Comparison of ENCODE assay signal across 17 cellular contexts in genomic region chr16:88342491-88342890, GRCh38. TPM values are rescaled to one million over a fixed set of nuclear protein-coding genes. Genes with fewer than 3 reads are reported as not detected.
DNase-seq lines count a peak whose midpoint lies in the region; ATAC-seq and TF ChIP-seq lines count a peak whose summit lies in the region.
"Had no signal": no experiment of that assay in that cellular context is flagged by ENCODE, and none has a peak within 500 bp of the region (broad histone marks: within the 10 kb centered on the region; RNA-seq: fewer than 3 reads in every experiment).

No MANE protein-coding gene starts in this region.

- H3K4me3 ChIP-seq in mucosa of descending colon = no peak overlapping the region
- no peak overlapping the region for H3K4me3 ChIP-seq in mammary epithelial cell (replicated peaks in 1 of 3; ENCODE audit: insufficient read depth in 1 of 3, low read depth in 2 of 3, low read length in 3 of 3)
- H3K4me3 ChIP-seq: BLaER1 treated with 17β-estradiol and CSF1 and Interleukin-3, amounts not matched to agents 10 nM and 100 nM had no signal

- H3K9me3 ChIP-seq in mucosa of descending colon = no peaks in the 10 kb centered on the region
- H3K9me3 ChIP-seq in mammary epithelial cell (replicated peaks; ENCODE audit: insufficient read depth, low read length) = no peaks in the 10 kb centered on the region

- H3K9me3 Mint-ChIP-seq in chondrocyte (ENCODE audit: low read depth) = peaks cover 11% of the 10 kb centered on the region
- H3K9me3 Mint-ChIP-seq: CD8-positive, alpha-beta T cell had no signal

- ATAC-seq in left ventricle myocardium superior (no peak), left cardiac atrium (no peak), mucosa of descending colon (no peak)
- ATAC-seq: CD8-positive, alpha-beta T cell; HCT116 had no signal

- DNase-seq in left ventricle myocardium superior = peak; percentile 12
- DNase-seq in left cardiac atrium = no peak
- peak; percentile 88 for DNase-seq in chondrocyte (ENCODE audit: low spot score)
- DNase-seq in mucosa of descending colon = peak in 2 of 3 donors; percentile 4 to 27
- DNase-seq in SW 1271 (lab: John Stamatoyannopoulos, UW) = no peak
- no peak for DNase-seq in mammary epithelial cell
- DNase-seq in cerebellar nuclear complex (lab: John Stamatoyannopoulos, UW) = no peak
- DNase-seq: Calu3; CD8-positive, alpha-beta T cell; DMS79 treated with DMSO at 0.1 percent for 48 hours; GF-D8; GOT3; HFFc6 had no signal

- CTCF ChIA-PET in mammary epithelial cell (lab: Charles Lee; ENCODE audit: low non-redundant PET) = no interaction called here

- no peaks in the 10 kb centered on the region for H4K20me1 ChIP-seq in mammary epithelial cell (ENCODE audit: insufficient read depth, low read length)

- WGBS in mammary epithelial cell (ENCODE audit: low coverage, missing lambda C conversion rate) = 95% methylated on average over 14 of the region's 16 CpGs

- no peak overlapping the region for H3K4me2 ChIP-seq in mammary epithelial cell (ENCODE audit: insufficient read depth, low read depth, low read length)
- H3K4me2 ChIP-seq: BLaER1 treated with 17β-estradiol and CSF1 and Interleukin-3, amounts not matched to agents 10 nM and 100 nM had no signal

- no peak overlapping the region for H3K27ac ChIP-seq in mammary epithelial cell (ENCODE audit: insufficient read depth, low read depth, low read length)
- H3K27ac ChIP-seq: BLaER1 treated with 17β-estradiol and CSF1 and Interleukin-3, amounts not matched to agents 10 nM and 100 nM; HL-60 had no signal

- in situ Hi-C loops in mammary epithelial cell (cut with MboI; ENCODE audit: low sequenced_read_pairs in 2 of 2) = no loop called here

- no peak overlapping the region for H2AFZ ChIP-seq in mammary epithelial cell (ENCODE audit: low read depth, low read length)

- no peak overlapping the region for H3K4me3 Mint-ChIP-seq in chondrocyte (ENCODE audit: unreplicated experiment)
- H3K4me3 Mint-ChIP-seq: B cell; CD8-positive, alpha-beta T cell; HFFc6 had no signal

- TF ChIP-seq CTCF in chondrocyte (IDR thresholded peaks at IDR 0.05) = no peak
- TF ChIP-seq CTCF in mucosa of descending colon (IDR thresholded peaks at IDR 0.05) = no peak
- no peak for TF ChIP-seq CTCF in mammary epithelial cell (conservative IDR thresholded peaks at IDR 0.05 in 1 of 2, IDR thresholded peaks at IDR 0.05 in 1 of 2; ENCODE audit: extremely low read depth in 1 of 2, insufficient read depth in 1 of 2, low read depth in 1 of 2, low read length in 2 of 2)

- H3K9ac ChIP-seq in mammary epithelial cell (ENCODE audit: insufficient read depth, low read length) = no peak overlapping the region
- H3K9ac ChIP-seq: BLaER1 treated with 17β-estradiol and CSF1 and Interleukin-3, amounts not matched to agents 10 nM and 100 nM had no signal

- no peaks in the 10 kb centered on the region for H3K36me3 Mint-ChIP-seq in chondrocyte (ENCODE audit: low read depth)
- H3K36me3 Mint-ChIP-seq: CD8-positive, alpha-beta T cell had no signal

- H3K4me1 Mint-ChIP-seq in chondrocyte (ENCODE audit: low read depth) = no peaks in the 10 kb centered on the region

- H3K4me1 ChIP-seq in mucosa of descending colon (ENCODE audit: low read depth) (no peaks in the 10 kb centered on the region), mammary epithelial cell (ENCODE audit: insufficient read depth, low read length) (no peaks in the 10 kb centered on the region)

- dilution Hi-C loops in mammary epithelial cell (cut with HindIII; ENCODE audit: low sequenced_read_pairs) = no loop called here

- H3K27me3 Mint-ChIP-seq in chondrocyte (ENCODE audit: low read depth) = no peaks in the 10 kb centered on the region

- H3K36me3 ChIP-seq in mucosa of descending colon (ENCODE audit: low read depth) (no peaks in the 10 kb centered on the region), mammary epithelial cell (ENCODE audit: insufficient read depth, low read length) (no peaks in the 10 kb centered on the region)
- H3K36me3 ChIP-seq: BLaER1 treated with 17β-estradiol and CSF1 and Interleukin-3, amounts not matched to agents 10 nM and 100 nM had no signal

- no peaks in the 10 kb centered on the region for H3K79me2 ChIP-seq in mammary epithelial cell (ENCODE audit: insufficient read depth, low read length)

- intact Hi-C loops in left ventricle myocardium superior (cut with micrococcal nuclease) (no loop called here), left cardiac atrium (cut with DNase I) (no loop called here), mucosa of descending colon (cut with DNase I, micrococcal nuclease) (no loop called here), mammary epithelial cell (cut with micrococcal nuclease) (no loop called here)

- no TSS peak for BruUV-seq in mammary epithelial cell (replicated peaks; lab: Mats Ljungman, UMichigan)

- no peak overlapping the region for H3K27ac Mint-ChIP-seq in chondrocyte (ENCODE audit: unreplicated experiment)
- H3K27ac Mint-ChIP-seq: B cell; CD8-positive, alpha-beta T cell; HFFc6 had no signal

- H3K27me3 ChIP-seq in mammary epithelial cell (ENCODE audit: insufficient read depth, low read length) = no peaks in the 10 kb centered on the region
- H3K27me3 ChIP-seq: BLaER1 treated with 17β-estradiol and CSF1 and Interleukin-3, amounts not matched to agents 10 nM and 100 nM had no signal

RNA-seq across cellular contexts. Expression of gene ZNF469, which starts 40.3 kb away (rescaled TPM):
- total RNA-seq in left ventricle myocardium superior (1.0 TPM), left cardiac atrium (1 to 10 TPM in 1 of 2 donors, under 1 TPM in 1; 0.65 to 1.7 TPM), chondrocyte (19.0 to 62.8 TPM (median 60.5 TPM) in 3 replicates), mucosa of descending colon (1 to 10 TPM in 1 of 3 donors, under 1 TPM in 2; 0.35 to 1.4 (median 0.51) TPM), mammary epithelial cell (1 to 10 TPM in 1 of 2 donors, under 1 TPM in 1; 0.14 to 3.2 TPM)
- polyA plus RNA-seq in mammary epithelial cell = 0.05 TPM
- 0.05 TPM for polyA minus RNA-seq in mammary epithelial cell

Comparison
In these comparisons a context has a peak if more than half of its experiments do, and no peak if none do; other contexts are left out.
1. DNase-seq: peak in left ventricle myocardium superior (single experiment), chondrocyte (single experiment) and mucosa of descending colon (2 of 3); none in left cardiac atrium (single experiment), SW 1271 (0 of 2), mammary epithelial cell (single experiment) and cerebellar nuclear complex (0 of 2).